In genomic region chr11:2777871-2778629, GRCh38 we compare ENCODE assay signal across 8 cellular contexts.
A peak's percentile ranks its signal among the peaks of the same experiment; 100 is the strongest.
DNase-seq lines count a peak whose midpoint lies in the region; TF ChIP-seq lines count a peak whose summit lies in the region.

No MANE protein-coding gene starts in this region.

- H3K9me3 ChIP-seq in PC-9 (ENCODE audit: insufficient read depth, low read depth): no peaks in the 10 kb centered on the region
- no peaks in the 10 kb centered on the region for H3K9me3 ChIP-seq in prostate gland

- H3K27ac ChIP-seq in PC-9 (no peak overlapping the region), prostate gland (peak overlapping the region; percentile 74)

- CTCF ChIA-PET in PC-9 (lab: Charles Lee): interaction anchor here (0.6 kb wide), 1 partner anchor 110 kb away, joined by 9 read pairs; no protein-coding TSS in a partner anchor

- H3K4me3 Mint-ChIP-seq in glutamatergic neuron (ENCODE audit: unreplicated experiment): peak overlapping the region; percentile 25

- H3K9me3 Mint-ChIP-seq in glutamatergic neuron (ENCODE audit: unreplicated experiment): peaks cover 3% of the 10 kb centered on the region

- no peaks in the 10 kb centered on the region for H3F3A ChIP-seq in PC-9 (ENCODE audit: insufficient read depth, low read depth)

- H3K27me3 Mint-ChIP-seq in glutamatergic neuron (ENCODE audit: unreplicated experiment): peaks cover 2% of the 10 kb centered on the region

- 82% methylated on average over 27 of the region's 27 CpGs for WGBS in prostate gland

- TF ChIP-seq POLR2A in prostate gland (IDR thresholded peaks at IDR 0.05): no peak

- H3K4me1 ChIP-seq in PC-9 (replicated peaks; ENCODE audit: insufficient read depth) (peaks cover 16% of the 10 kb centered on the region), prostate gland (replicated peaks) (peaks cover 16% of the 10 kb centered on the region)

- intact Hi-C loops in PC-9 (cut with micrococcal nuclease; ENCODE audit: unreplicated experiment) (loop anchor here (1.0 kb wide), 1 partner anchor 47 kb away; no protein-coding TSS in a partner anchor), prostate gland (cut with DNase I) (loop anchor here (5.0 kb wide), 3 partner anchors 49 to 246 kb away; no protein-coding TSS in a partner anchor)

- peaks cover 2% of the 10 kb centered on the region for H3K4me1 Mint-ChIP-seq in glutamatergic neuron (ENCODE audit: low read depth, unreplicated experiment)

- BruUV-seq in PC-9 (replicated peaks; lab: Mats Ljungman, UMichigan): no TSS peak

- H3K27me3 ChIP-seq in H7 (ENCODE audit: control insufficient read depth, insufficient read depth, low read length) (peaks cover 5% of the 10 kb centered on the region), PC-9 (ENCODE audit: insufficient read depth, low read depth) (no peaks in the 10 kb centered on the region), prostate gland (replicated peaks; ENCODE audit: insufficient read depth) (no peaks in the 10 kb centered on the region)

- no peaks in the 10 kb centered on the region for H3K36me3 ChIP-seq in H7 (replicated peaks; ENCODE audit: control insufficient read depth, insufficient read depth, low read length)
- H3K36me3 ChIP-seq in PC-9 (ENCODE audit: low read depth): no peaks in the 10 kb centered on the region
- H3K36me3 ChIP-seq in prostate gland: no peaks in the 10 kb centered on the region

- H3K36me3 Mint-ChIP-seq in glutamatergic neuron (ENCODE audit: unreplicated experiment): peaks cover 4% of the 10 kb centered on the region

- H3K79me2 ChIP-seq in PC-9 (ENCODE audit: low read depth): no peaks in the 10 kb centered on the region

- no peaks in the 10 kb centered on the region for H4K20me1 ChIP-seq in PC-9 (ENCODE audit: insufficient read depth)

- H3K4me3 ChIP-seq in H7 (ENCODE audit: insufficient read depth, low read depth, low read length) (no peak overlapping the region), PC-9 (no peak overlapping the region), prostate gland (no peak overlapping the region)

- no peak overlapping the region for H3K27ac Mint-ChIP-seq in glutamatergic neuron (ENCODE audit: unreplicated experiment)

- H3K9me2 ChIP-seq in PC-9 (ENCODE audit: insufficient read depth): no peaks in the 10 kb centered on the region

- H2AFZ ChIP-seq in PC-9: no peak overlapping the region

- DNase-seq in H7 (peak; percentile 70), PC-9 (no peak), glutamatergic neuron (peak; percentile 21), prostate gland (ENCODE audit: low spot score) (peak; percentile 4), AML-193 (lab: John Stamatoyannopoulos, UW) (no peak), T1000 (lab: John Stamatoyannopoulos, UW) (no peak), Kasumi-1 (lab: John Stamatoyannopoulos, UW) (no peak), RKO (ENCODE audit: low spot score) (no peak)

- H3K4me2 ChIP-seq in PC-9: peak overlapping the region; percentile 42

- POLR2A ChIA-PET in PC-9 (lab: Charles Lee; ENCODE audit: unreplicated experiment): interaction anchor here (0.7 kb wide), 1 partner anchor 401 kb away, joined by 3 read pairs; no protein-coding TSS in a partner anchor

- TF ChIP-seq CTCF in PC-9 (conservative IDR thresholded peaks at IDR 0.05) (no peak), glutamatergic neuron (IDR thresholded peaks at IDR 0.05; ENCODE audit: partially characterized antibody, unreplicated experiment) (no peak), prostate gland (IDR thresholded peaks at IDR 0.05) (no peak)

Comparison
In these comparisons a context has a peak if more than half of its experiments do, and no peak if none do; other contexts are left out.
1. DNase-seq: peak in H7 (single experiment), glutamatergic neuron (single experiment) and prostate gland (single experiment); none in PC-9 (0 of 2), AML-193 (0 of 2), T1000 (single experiment), Kasumi-1 (0 of 2) and RKO (single experiment).